ENCODE assay signal across 8 cellular contexts in the genomic region with DNA sequence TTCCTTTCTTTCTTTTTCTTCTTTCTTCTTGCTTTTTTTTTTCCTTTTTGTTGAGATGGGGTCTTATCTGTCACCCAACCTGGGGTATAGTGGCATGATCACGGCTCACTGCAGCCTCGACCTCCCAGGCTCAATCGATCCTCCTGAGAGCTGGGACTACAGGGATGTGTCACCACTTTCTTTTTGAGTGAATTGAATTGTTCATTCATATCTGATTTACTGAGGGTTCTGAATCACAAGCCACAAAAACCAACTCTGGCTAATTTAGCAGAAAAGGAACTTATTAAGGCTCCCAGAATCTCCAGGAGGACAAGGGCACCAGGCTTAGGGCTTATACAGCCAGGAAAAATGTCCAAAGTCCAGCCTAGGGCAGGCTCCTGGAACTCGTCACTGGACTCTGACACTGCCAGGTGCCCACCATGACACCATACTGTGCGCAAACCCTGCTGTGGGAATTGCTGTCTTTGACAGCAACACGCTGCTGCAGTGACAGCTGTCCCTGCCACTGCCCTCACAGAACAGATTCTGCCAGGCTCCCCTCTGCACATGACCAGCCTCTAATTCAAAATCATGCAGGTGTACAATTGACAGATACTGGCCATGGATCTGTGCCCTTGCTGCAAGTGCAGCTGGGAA. TPM values are rescaled to one million over a fixed set of nuclear protein-coding genes. Genes with fewer than 3 reads are reported as not detected.
DNase-seq lines count a peak whose midpoint lies in the region; ATAC-seq and TF ChIP-seq lines count a peak whose summit lies in the region.

No MANE protein-coding gene starts in this region.

- POLR2A ChIA-PET in A673 (lab: Charles Lee; ENCODE audit: low non-redundant PET): no interaction called here

- 61 to 70% (median 64%) methylated on average over 5 to 6 of the region's 6 CpGs for WGBS in spleen, 5 donors

- no TSS peak for BruUV-seq in A673 (replicated peaks; lab: Mats Ljungman, UMichigan)

- H3K36me3 ChIP-seq in A673 (ENCODE audit: insufficient read depth, low read length, poor library complexity, severe bottlenecking) (no peaks in the 10 kb centered on the region), spleen (no peaks in the 10 kb centered on the region)

- TF ChIP-seq CTCF in A673 (conservative IDR thresholded peaks at IDR 0.05; ENCODE audit: low read depth, low read length) (no peak), spleen (IDR thresholded peaks at IDR 0.05 in 8 of 11, conservative IDR thresholded peaks at IDR 0.05 in 3 of 11) (no peak)

- intact Hi-C loops in A673 (cut with micrococcal nuclease; ENCODE audit: unreplicated experiment) (no loop called here), head of caudate nucleus (cut with DNase I) (no loop called here), spleen (cut with DNase I; ENCODE audit: low total_unique reads) (no loop called here)

- no peak overlapping the region for H3K4me3 ChIP-seq in A673 (ENCODE audit: low read depth, low read length, poor library complexity, severe bottlenecking)
- no peak overlapping the region for H3K4me3 ChIP-seq in spleen

- peaks cover 8% of the 10 kb centered on the region for H3K4me1 ChIP-seq in A673 (ENCODE audit: insufficient read depth, low read length, poor library complexity, severe bottlenecking)
- H3K4me1 ChIP-seq in spleen: peaks cover 0 to 19% (median 13%) of the 10 kb centered on the region in 6 donors

- H3K9me3 ChIP-seq in A673 (ENCODE audit: low read depth, low read length, poor library complexity, severe bottlenecking): no peaks in the 10 kb centered on the region
- H3K9me3 ChIP-seq in spleen: no peaks in the 10 kb centered on the region

- CTCF ChIA-PET in A673 (lab: Charles Lee): interaction anchor here (0.7 to 1.3 kb wide), 2 partner anchors 24 to 105 kb away, joined by 7 read pairs; no protein-coding TSS in a partner anchor

- ATAC-seq in GM18519 (IDR thresholded peaks at IDR 0.05; ENCODE audit: low FRiP score, unreplicated experiment): peak; percentile 75
- ATAC-seq in GM21737 (IDR thresholded peaks at IDR 0.05; ENCODE audit: unreplicated experiment): peak; percentile 51

- H3K27me3 ChIP-seq in A673 (replicated peaks; ENCODE audit: insufficient read depth, low read depth, low read length, poor library complexity) (no peaks in the 10 kb centered on the region), spleen (replicated peaks in 1 of 7) (no peaks in the 10 kb centered on the region)

- DNase-seq in MV-4-11 (lab: John Stamatoyannopoulos, UW) (peak; percentile 55), fibroblast of peridontal ligament (ENCODE audit: extremely low read depth) (peak; percentile 55), NCI-H2029 (lab: John Stamatoyannopoulos, UW) (no peak), A673 (ENCODE audit: low spot score) (no peak), head of caudate nucleus (no peak), spleen (no peak)

- TF ChIP-seq POLR2A in spleen (IDR thresholded peaks at IDR 0.05): no peak

- no peak overlapping the region for H3K27ac ChIP-seq in A673 (ENCODE audit: low read depth, low read length, poor library complexity, severe bottlenecking)
- peak overlapping the region in 1 of 8 donors; percentile 40 for H3K27ac ChIP-seq in spleen

RNA-seq across cellular contexts. Expression of a gene that starts 42.9 kb away (rescaled TPM):
- total RNA-seq in A673 (2021) (1.7 and 1.9 TPM in 2 replicates), spleen (10 to 100 TPM in 1 of 7 donors, 1 to 10 TPM in 6; 4.9 to 18.2 (median 8.5) TPM)
- 1 to 10 TPM; 4.7 to 5.9 (median 5.5) TPM for polyA plus RNA-seq in spleen

Comparison
In these comparisons a context has a peak if more than half of its experiments do, and no peak if none do; other contexts are left out.
1. DNase-seq: peak in MV-4-11 (single experiment) and fibroblast of peridontal ligament (single experiment); none in NCI-H2029 (single experiment), A673 (single experiment), head of caudate nucleus (0 of 42) and spleen (single experiment).